In the genomic region with DNA sequence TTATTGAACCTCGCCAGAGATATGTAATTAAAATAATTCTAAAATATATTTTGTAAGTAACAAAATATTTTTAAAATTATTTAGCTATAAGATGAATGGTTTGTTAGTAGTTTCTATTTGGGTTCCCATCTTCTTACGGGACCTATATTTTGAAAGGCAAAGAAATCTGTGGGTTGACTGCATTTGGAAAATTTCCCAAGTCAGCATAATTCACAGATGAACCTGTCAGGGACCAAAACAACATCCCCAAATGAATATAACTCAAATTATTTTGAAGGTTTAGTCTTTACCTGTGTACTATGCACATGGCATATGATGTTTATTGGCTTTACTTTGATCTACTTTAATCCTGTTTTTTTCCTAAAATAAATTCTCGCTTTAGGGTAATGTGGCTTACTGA, we compare ENCODE assay signal across 25 cellular contexts.
DNase-seq lines count a peak whose midpoint lies in the region; ATAC-seq, FAIRE-seq and TF ChIP-seq lines count a peak whose summit lies in the region.
"Had no signal": no experiment of that assay in that cellular context is flagged by ENCODE, and none has a peak within 500 bp of the region (broad histone marks: within the 10 kb centered on the region; RNA-seq: fewer than 3 reads in every experiment).

No MANE protein-coding gene starts in this region.

- TF ChIP-seq EP300 in HepG2 (IDR thresholded peaks at IDR 0.05; ENCODE audit: low read depth in 2 of 2, low read length in 2 of 2) (no peak), HepG2 (CRISPR knock-in tag; IDR thresholded peaks at IDR 0.05; ENCODE audit: borderline replicate concordance) (no peak), H1 (IDR thresholded peaks at IDR 0.05; ENCODE audit: borderline replicate concordance in 1 of 2, low read depth in 2 of 2, low read length in 2 of 2) (no peak)

- WGBS in HepG2 (ENCODE audit: low lambda C conversion rate), result 18% methylated on average over 3 of the region's 3 CpGs
- 76% methylated on average over 3 of the region's 3 CpGs for WGBS in right lobe of liver (ENCODE audit: insufficient coverage, low coverage, low lambda C conversion rate, missing lambda C conversion rate)
- WGBS in IMR-90 (ENCODE audit: extremely low coverage in 2 of 2, insufficient read length in 1 of 2), 2 experiments, result no CpG with 5 or more reads among the region's 3 CpGs
- 92% methylated on average over 3 of the region's 3 CpGs; no CpG with 5 or more reads in 1 of the 2 experiments for WGBS in H1 (ENCODE audit: extremely low coverage in 1 of 2, insufficient coverage in 1 of 2, insufficient read length in 1 of 2, insufficient replicate concordance in 2 of 2, low coverage in 1 of 2, low lambda C conversion rate in 2 of 2, missing lambda C conversion rate in 1 of 2), 2 experiments

- TF ChIP-seq CTCF in HepG2 (CRISPR knock-in tag; IDR thresholded peaks at IDR 0.05) (no peak), right lobe of liver (IDR thresholded peaks at IDR 0.05) (no peak), IMR-90 (conservative IDR thresholded peaks at IDR 0.05; ENCODE audit: low read depth, low read length) (no peak), H1 (IDR thresholded peaks at IDR 0.05; ENCODE audit: control extremely low read depth in 1 of 3, insufficient read depth in 1 of 3, low read depth in 1 of 3, low read length in 3 of 3) (no peak)
- TF ChIP-seq CTCF in CD4-positive, alpha-beta T cell (IDR thresholded peaks at IDR 0.05), result no peak

- H2BK5ac ChIP-seq in IMR-90 (ENCODE audit: low read depth, low read length, poor library complexity, severe bottlenecking) (no peak overlapping the region), H1 (ENCODE audit: low read depth, low read length) (no peak overlapping the region)

- no peak overlapping the region for H2BK20ac ChIP-seq in IMR-90 (ENCODE audit: low read depth, low read length)
- no peak overlapping the region for H2BK20ac ChIP-seq in H1 (ENCODE audit: low read length)

- peaks cover 12% of the 10 kb centered on the region; the same call in 1 of the 2 replicates for H3K9me3 ChIP-seq in HepG2 (ENCODE audit: low read length)
- no peaks in the 10 kb centered on the region for H3K9me3 ChIP-seq in right lobe of liver
- peaks cover 3% of the 10 kb centered on the region; the same call in 1 of the 2 replicates for H3K9me3 ChIP-seq in IMR-90 (ENCODE audit: control insufficient read depth, insufficient read depth, low read length)
- H3K9me3 ChIP-seq in H1 (ENCODE audit: insufficient read depth in 2 of 2, low read depth in 1 of 2, low read length in 1 of 2), result no peaks in the 10 kb centered on the region
- no peaks in the 10 kb centered on the region for H3K9me3 ChIP-seq in CD4-positive, alpha-beta T cell (ENCODE audit: control insufficient read depth, low read length)

- H3K27ac Mint-ChIP-seq in CD4-positive, alpha-beta T cell, result no peak overlapping the region
- H3K27ac Mint-ChIP-seq: B cell; CD4-positive, alpha-beta memory T cell; CD8-positive, alpha-beta memory T cell had no signal

- H3K14ac ChIP-seq in IMR-90 (replicated peaks; ENCODE audit: low read depth, low read length), result no peak overlapping the region
- no peak overlapping the region for H3K14ac ChIP-seq in H1 (ENCODE audit: insufficient read length)

- in situ Hi-C loops in HepG2 (cut with HindIII; ENCODE audit: extremely low pct_ligation_motif_present, low pct_unique_long_range_greater_than_20kb), result no loop called here
- in situ Hi-C loops in IMR-90 (cut with MboI; ENCODE audit: low sequenced_read_pairs), result no loop called here

- H3K23ac ChIP-seq in IMR-90 (ENCODE audit: low read depth, low read length) (no peak overlapping the region), H1 (ENCODE audit: insufficient read length) (no peak overlapping the region)

- H3K9me1 ChIP-seq in IMR-90 (ENCODE audit: insufficient read depth, low read length), result no peaks in the 10 kb centered on the region

- H2BK120ac ChIP-seq in IMR-90 (ENCODE audit: low read depth, low read length), result no peak overlapping the region
- H2BK120ac ChIP-seq in H1 (replicated peaks; ENCODE audit: low read depth, low read length), result no peak overlapping the region

- H2AK9ac ChIP-seq in IMR-90 (replicated peaks; ENCODE audit: low read depth, low read length, poor library complexity), result no peak overlapping the region

- no peak overlapping the region for H2BK12ac ChIP-seq in H1 (ENCODE audit: low read depth, low read length)

- H3K23me2 ChIP-seq in H1 (ENCODE audit: low read depth, low read length), result no peaks in the 10 kb centered on the region; the same call in 1 of the 2 replicates

- no peak overlapping the region for H3K27ac ChIP-seq in HepG2 (ENCODE audit: extremely low read length, insufficient read depth, low read length)
- no peak overlapping the region for H3K27ac ChIP-seq in right lobe of liver
- H3K27ac ChIP-seq in IMR-90 (ENCODE audit: insufficient read depth, low read length), result no peak overlapping the region
- H3K27ac ChIP-seq in H1 (ENCODE audit: low read depth, low read length), result no peak overlapping the region
- no peak overlapping the region for H3K27ac ChIP-seq in CD4-positive, alpha-beta T cell (ENCODE audit: low read depth, low read length)
- H3K27ac ChIP-seq: BLaER1 treated with 17β-estradiol and CSF1 and Interleukin-3, amounts not matched to agents 10 nM and 100 nM; C4-2B had no signal

- H3K4me1 ChIP-seq in HepG2 (ENCODE audit: insufficient read depth, low read length), result no peaks in the 10 kb centered on the region
- no peaks in the 10 kb centered on the region for H3K4me1 ChIP-seq in right lobe of liver
- H3K4me1 ChIP-seq in IMR-90 (ENCODE audit: control insufficient read depth, insufficient read depth, low read length), result no peaks in the 10 kb centered on the region
- H3K4me1 ChIP-seq in H1 (replicated peaks in 1 of 4; ENCODE audit: control insufficient read depth in 3 of 4, insufficient read depth in 4 of 4, low read length in 3 of 4), result no peaks in the 10 kb centered on the region
- H3K4me1 ChIP-seq: BLaER1 treated with 17β-estradiol and CSF1 and Interleukin-3, amounts not matched to agents 10 nM and 100 nM had no signal

- BruUV-seq in HepG2 (replicated peaks; lab: Mats Ljungman, UMichigan), result no TSS peak
- no TSS peak for BruUV-seq in IMR-90 (replicated peaks; lab: Mats Ljungman, UMichigan)

- H3K9me3 Mint-ChIP-seq in CD4-positive, alpha-beta T cell, result peaks cover 1% of the 10 kb centered on the region

- H2BK15ac ChIP-seq in IMR-90 (ENCODE audit: low read depth, low read length), result no peak overlapping the region
- no peak overlapping the region for H2BK15ac ChIP-seq in H1 (ENCODE audit: low read length)

- H3K27me3 ChIP-seq in HepG2 (ENCODE audit: control insufficient read depth in 1 of 2, insufficient read depth in 2 of 2, low read length in 2 of 2), result no peaks in the 10 kb centered on the region
- no peaks in the 10 kb centered on the region for H3K27me3 ChIP-seq in right lobe of liver
- no peaks in the 10 kb centered on the region for H3K27me3 ChIP-seq in IMR-90 (ENCODE audit: control insufficient read depth, insufficient read depth, low read length)
- no peaks in the 10 kb centered on the region for H3K27me3 ChIP-seq in H1 (replicated peaks in 1 of 4; ENCODE audit: control insufficient read depth in 3 of 4, extremely low read depth in 1 of 4, insufficient read depth in 3 of 4, low read length in 3 of 4)
- peaks cover 4% of the 10 kb centered on the region for H3K27me3 ChIP-seq in CD4-positive, alpha-beta T cell (ENCODE audit: control insufficient read depth, insufficient read depth, low read length)
- H3K27me3 ChIP-seq: BLaER1 treated with 17β-estradiol and CSF1 and Interleukin-3, amounts not matched to agents 10 nM and 100 nM had no signal

- H4K20me1 ChIP-seq in HepG2 (ENCODE audit: insufficient read depth, low read length) (no peaks in the 10 kb centered on the region), IMR-90 (ENCODE audit: insufficient read depth, low read length) (no peaks in the 10 kb centered on the region), H1 (replicated peaks in 1 of 2; ENCODE audit: control insufficient read depth in 1 of 2, insufficient read depth in 2 of 2, low read length in 2 of 2) (no peaks in the 10 kb centered on the region)
- H4K20me1 ChIP-seq: BLaER1 treated with 17β-estradiol and CSF1 and Interleukin-3, amounts not matched to agents 10 nM and 100 nM had no signal

- TF ChIP-seq RAD21 in HepG2 (CRISPR knock-in tag; IDR thresholded peaks at IDR 0.05) (no peak), IMR-90 (IDR thresholded peaks at IDR 0.05; ENCODE audit: low read length) (no peak), H1 (IDR thresholded peaks at IDR 0.05 in 1 of 2, conservative IDR thresholded peaks at IDR 0.05 in 1 of 2; ENCODE audit: low read depth in 2 of 2, low read length in 2 of 2) (no peak)

- ATAC-seq in HepG2 (no peak), right lobe of liver (no peak), IMR-90 (ENCODE audit: low read depth) (no peak)
- ATAC-seq in CD4-positive, alpha-beta T cell (ENCODE audit: poor library complexity), result no peak
- ATAC-seq: GM12878 had no signal

- TF ChIP-seq POLR2A in HepG2 (IDR thresholded peaks at IDR 0.05; ENCODE audit: insufficient read depth in 1 of 2, low read depth in 2 of 2, low read length in 2 of 2), result no peak
- TF ChIP-seq POLR2A in right lobe of liver (IDR thresholded peaks at IDR 0.05), result no peak
- TF ChIP-seq POLR2A in IMR-90 (IDR thresholded peaks at IDR 0.05; ENCODE audit: low read depth, low read length), result no peak
- TF ChIP-seq POLR2A in H1 (IDR thresholded peaks at IDR 0.05; ENCODE audit: control extremely low read depth in 1 of 2, low read depth in 2 of 2, low read length in 2 of 2), result no peak

- DNase-seq in HepG2 (ENCODE audit: low spot score) (no peak), right lobe of liver (no peak), IMR-90 (no peak), H1 (ENCODE audit: low read depth in 1 of 2, low spot score in 2 of 2) (no peak), NCI-H2081 (lab: John Stamatoyannopoulos, UW) (no peak)
- DNase-seq in CD4-positive, alpha-beta T cell, result no peak
- DNase-seq: 8988T; AML-193; CD4-positive, alpha-beta memory T cell; CD8-positive, alpha-beta memory T cell; COR-L47; DMS 273 treated with DMSO at 0.1 percent for 48 hours; DMS153; DMS53; DMS79; DND-41; EL; GDM1 had no signal

- dilution Hi-C loops in IMR-90 (cut with HindIII; ENCODE audit: low sequenced_read_pairs, unreplicated experiment), result no loop called here

- CTCF ChIA-PET in HepG2 (lab: Yijun Ruan, JAX; ENCODE audit: low intra/inter-chr PET ratio, low total read pairs) (no interaction called here), IMR-90 (lab: Yijun Ruan, JAX) (no interaction called here), H1 (lab: Charles Lee; ENCODE audit: partially characterized antibody) (no interaction called here)
- CTCF ChIA-PET in CD4-positive, alpha-beta T cell (lab: Charles Lee), result no interaction called here

- H3K56ac ChIP-seq in IMR-90 (ENCODE audit: extremely low read depth, insufficient read depth, low read length) (no peak overlapping the region), H1 (replicated peaks; ENCODE audit: insufficient read length, low read depth, low read length) (no peak overlapping the region)

- POLR2A ChIA-PET in HepG2 (lab: Yijun Ruan, JAX), result no interaction called here
- POLR2A ChIA-PET in IMR-90 (lab: Charles Lee; ENCODE audit: unreplicated experiment), result no interaction called here
- POLR2A ChIA-PET in H1 (lab: Charles Lee; ENCODE audit: partially characterized antibody), result no interaction called here
- POLR2A ChIA-PET in CD4-positive, alpha-beta T cell (lab: Charles Lee), result no interaction called here

- H3K79me2 ChIP-seq in HepG2 (ENCODE audit: insufficient read depth, low read length) (no peaks in the 10 kb centered on the region), H1 (ENCODE audit: control insufficient read depth in 1 of 2, insufficient read depth in 2 of 2, low read length in 2 of 2) (no peaks in the 10 kb centered on the region)

- no peak overlapping the region for H3K18ac ChIP-seq in IMR-90 (ENCODE audit: low read depth, low read length)
- no peak overlapping the region for H3K18ac ChIP-seq in H1 (ENCODE audit: extremely low read depth, low read length)

- no peak overlapping the region for H3K4me3 Mint-ChIP-seq in CD4-positive, alpha-beta T cell
- H3K4me3 Mint-ChIP-seq: B cell; CD4-positive, alpha-beta memory T cell; CD8-positive, alpha-beta memory T cell had no signal

- H4K8ac ChIP-seq in IMR-90 (ENCODE audit: low read depth in 2 of 2, low read length in 2 of 2), result no peak overlapping the region
- no peak overlapping the region for H4K8ac ChIP-seq in H1 (ENCODE audit: extremely low read depth, insufficient read depth, low read length)

- H4K5ac ChIP-seq in IMR-90 (ENCODE audit: low read depth, low read length) (no peak overlapping the region), H1 (ENCODE audit: insufficient read length, low read depth, low read length) (no peak overlapping the region)

- H3K4me1 Mint-ChIP-seq in CD4-positive, alpha-beta T cell (ENCODE audit: low read depth), result no peaks in the 10 kb centered on the region
- H3K4me1 Mint-ChIP-seq: B cell; CD4-positive, alpha-beta memory T cell; CD8-positive, alpha-beta memory T cell had no signal

- H4K91ac ChIP-seq in IMR-90 (ENCODE audit: insufficient read depth, low read depth, low read length) (no peak overlapping the region), H1 (replicated peaks; ENCODE audit: insufficient read length, low read length) (no peak overlapping the region)

- H2AFZ ChIP-seq in HepG2 (ENCODE audit: low read length), result no peak overlapping the region
- no peak overlapping the region for H2AFZ ChIP-seq in IMR-90 (replicated peaks; ENCODE audit: low read length, poor library complexity)
- H2AFZ ChIP-seq in H1 (ENCODE audit: low read length), result no peak overlapping the region

- no peaks in the 10 kb centered on the region for H3K36me3 Mint-ChIP-seq in CD4-positive, alpha-beta T cell (ENCODE audit: low read depth)
- H3K36me3 Mint-ChIP-seq: CD4-positive, alpha-beta memory T cell; CD8-positive, alpha-beta memory T cell had no signal

- H3K4ac ChIP-seq in IMR-90 (ENCODE audit: low read depth, low read length) (no peak overlapping the region), H1 (replicated peaks; ENCODE audit: insufficient read length, low read depth, low read length) (no peak overlapping the region)

- H3K79me1 ChIP-seq in IMR-90 (ENCODE audit: low read depth in 1 of 2, low read length in 2 of 2), result no peaks in the 10 kb centered on the region
- no peaks in the 10 kb centered on the region for H3K79me1 ChIP-seq in H1 (ENCODE audit: low read depth, low read length)

- H3K4me3 ChIP-seq in HepG2 (replicated peaks in 1 of 3; ENCODE audit: insufficient read depth in 1 of 3, low read depth in 2 of 3, low read length in 3 of 3), result no peak overlapping the region
- H3K4me3 ChIP-seq in right lobe of liver, result no peak overlapping the region
- H3K4me3 ChIP-seq in IMR-90 (ENCODE audit: insufficient read depth, low read depth, low read length), result no peak overlapping the region
- no peak overlapping the region for H3K4me3 ChIP-seq in H1 (ENCODE audit: extremely low read depth in 1 of 4, insufficient read depth in 2 of 4, low read depth in 3 of 4, low read length in 4 of 4)
- H3K4me3 ChIP-seq: BLaER1 treated with 17β-estradiol and CSF1 and Interleukin-3, amounts not matched to agents 10 nM and 100 nM; GM12878 had no signal

- H3K27me3 Mint-ChIP-seq in CD4-positive, alpha-beta T cell, result no peaks in the 10 kb centered on the region
- H3K27me3 Mint-ChIP-seq: B cell; CD4-positive, alpha-beta memory T cell; CD8-positive, alpha-beta memory T cell had no signal

- intact Hi-C loops in HepG2 (cut with micrococcal nuclease; ENCODE audit: unreplicated experiment) (no loop called here), right lobe of liver (cut with DNase I) (no loop called here), IMR-90 (cut with micrococcal nuclease) (no loop called here)
- intact Hi-C loops in CD4-positive, alpha-beta T cell (cut with DNase I, micrococcal nuclease), result no loop called here

- FAIRE-seq in HepG2 (lab: Jason Lieb, UNC), result no peak
- FAIRE-seq in H1 (lab: Jason Lieb, UNC), result no peak
- FAIRE-seq: A204.1, GM12878, GM12892, GM18507 had no signal

- no peaks in the 10 kb centered on the region for H3K36me3 ChIP-seq in HepG2 (replicated peaks in 1 of 2; ENCODE audit: control insufficient read depth in 1 of 2, insufficient read depth in 2 of 2, low read length in 2 of 2)
- H3K36me3 ChIP-seq in right lobe of liver, result no peaks in the 10 kb centered on the region
- no peaks in the 10 kb centered on the region for H3K36me3 ChIP-seq in IMR-90 (ENCODE audit: control insufficient read depth, insufficient read depth, low read length)
- no peaks in the 10 kb centered on the region for H3K36me3 ChIP-seq in H1 (ENCODE audit: control insufficient read depth in 2 of 4, insufficient read depth in 4 of 4, low read length in 3 of 4)
- H3K36me3 ChIP-seq: BLaER1 treated with 17β-estradiol and CSF1 and Interleukin-3, amounts not matched to agents 10 nM and 100 nM had no signal

- H3K4me2 ChIP-seq in HepG2 (ENCODE audit: low read depth, low read length) (no peak overlapping the region), IMR-90 (ENCODE audit: low read depth, low read length) (no peak overlapping the region), H1 (ENCODE audit: insufficient read depth in 1 of 2, low read depth in 2 of 2, low read length in 2 of 2) (no peak overlapping the region)
- H3K4me2 ChIP-seq: BLaER1 treated with 17β-estradiol and CSF1 and Interleukin-3, amounts not matched to agents 10 nM and 100 nM had no signal

- H3K9ac ChIP-seq in HepG2 (ENCODE audit: insufficient read depth, low read depth, low read length) (no peak overlapping the region), IMR-90 (ENCODE audit: low read depth, low read length) (no peak overlapping the region), H1 (replicated peaks in 1 of 4; ENCODE audit: extremely low read depth in 1 of 4, low read depth in 3 of 4, low read length in 3 of 4) (no peak overlapping the region)
- H3K9ac ChIP-seq: BLaER1 treated with 17β-estradiol and CSF1 and Interleukin-3, amounts not matched to agents 10 nM and 100 nM had no signal

- no peak overlapping the region for H2AK5ac ChIP-seq in IMR-90 (ENCODE audit: low read depth, low read length)
- no peak overlapping the region for H2AK5ac ChIP-seq in H1 (ENCODE audit: low read depth, low read length)
